Comparison of ENCODE assay signal across 8 cellular contexts in the genomic region with DNA sequence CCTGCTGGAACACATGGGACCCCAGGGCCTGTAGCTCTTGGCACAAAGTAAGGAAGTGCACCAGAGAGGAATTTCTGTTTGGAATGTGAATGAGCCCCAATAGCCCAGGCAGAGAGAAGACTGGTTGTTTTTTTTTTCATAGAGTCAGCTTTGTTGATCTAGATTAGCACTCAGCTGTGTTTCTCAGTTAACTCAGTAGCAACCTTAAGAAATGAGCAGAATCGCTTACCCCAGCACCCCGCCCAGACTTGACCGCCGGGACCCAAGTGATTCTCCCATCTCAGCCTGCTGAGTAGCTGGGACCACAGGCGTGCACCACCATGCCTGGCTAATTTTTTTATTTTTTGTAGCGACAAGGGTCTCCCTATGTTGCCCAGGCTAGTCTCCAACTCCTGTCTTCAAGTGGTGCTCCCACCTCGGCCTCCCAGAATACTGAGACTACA. TPM values are rescaled to one million over a fixed set of nuclear protein-coding genes. Genes with fewer than 3 reads are reported as not detected.
DNase-seq lines count a peak whose midpoint lies in the region; ATAC-seq and TF ChIP-seq lines count a peak whose summit lies in the region.

No MANE protein-coding gene starts in this region.

- intact Hi-C loops in activated B cell treated with CpG ODN at 0.5 μM for 24 hours (cut with micrococcal nuclease) (no loop called here), spleen (cut with DNase I; ENCODE audit: low total_unique reads) (no loop called here)

- peak overlapping the region; percentile 100 for H3K27ac Mint-ChIP-seq in activated T-cell treated with anti-CD3 and anti-CD28 coated beads, Interleukin-2, amount 50 U/mL, for 72 hours
- H3K27ac Mint-ChIP-seq in activated B cell treated with CpG ODN at 0.5 μM for 24 hours = peak overlapping the region; percentile 97

- H3K9me3 ChIP-seq in hepatocyte (ENCODE audit: low read depth) (no peaks in the 10 kb centered on the region), spleen (no peaks in the 10 kb centered on the region)

- H3K4me1 Mint-ChIP-seq in activated T-cell treated with anti-CD3 and anti-CD28 coated beads, Interleukin-2, amount 50 U/mL, for 72 hours (ENCODE audit: low read depth) = peaks cover 46% of the 10 kb centered on the region
- peaks cover 63% of the 10 kb centered on the region for H3K4me1 Mint-ChIP-seq in activated B cell treated with CpG ODN at 0.5 μM for 24 hours

- POLR2A ChIA-PET in activated B cell treated with CpG ODN at 0.5 μM for 24 hours (lab: Charles Lee) = interaction anchor here (0.6 to 1.8 kb wide), 4 partner anchors 10 to 289 kb away, joined by 3 to 6 read pairs (median 4); partner anchors contain the start of gene RRBP1

- 26% methylated on average over 7 of the region's 7 CpGs for WGBS in hepatocyte (ENCODE audit: low lambda C conversion rate, missing lambda C conversion rate)
- WGBS in spleen, 5 donors = 37 to 72% (median 70%) methylated on average over 7 of the region's 7 CpGs

- H3K36me3 ChIP-seq in hepatocyte (replicated peaks; ENCODE audit: insufficient read depth, low read depth) (no peaks in the 10 kb centered on the region), spleen (peaks cover 0 to 16% (median 11%) of the 10 kb centered on the region in 6 donors)

- no peaks in the 10 kb centered on the region for H3K9me3 Mint-ChIP-seq in activated T-cell treated with anti-CD3 and anti-CD28 coated beads, Interleukin-2, amount 50 U/mL, for 72 hours
- no peaks in the 10 kb centered on the region for H3K9me3 Mint-ChIP-seq in activated B cell treated with CpG ODN at 0.5 μM for 24 hours

- H2AFZ ChIP-seq in hepatocyte = no peak overlapping the region

- no peaks in the 10 kb centered on the region for H3K9me2 ChIP-seq in hepatocyte (replicated peaks; ENCODE audit: insufficient read depth)

- peaks cover 6% of the 10 kb centered on the region for H4K20me1 ChIP-seq in hepatocyte (ENCODE audit: insufficient read depth, poor library complexity, severe bottlenecking)

- peaks cover 27% of the 10 kb centered on the region for H3K4me1 ChIP-seq in hepatocyte (ENCODE audit: insufficient read depth)
- peaks cover 24 to 71% (median 58%) of the 10 kb centered on the region in 6 donors for H3K4me1 ChIP-seq in spleen

- H3K36me3 Mint-ChIP-seq in activated T-cell treated with anti-CD3 and anti-CD28 coated beads, Interleukin-2, amount 50 U/mL, for 72 hours (ENCODE audit: insufficient read depth in 2 of 2) = peaks cover 25 to 56% of the 10 kb centered on the region in 2 donors
- H3K36me3 Mint-ChIP-seq in activated B cell treated with CpG ODN at 0.5 μM for 24 hours (ENCODE audit: low read depth) = peaks cover 48% of the 10 kb centered on the region

- no peaks in the 10 kb centered on the region for H3K27me3 Mint-ChIP-seq in activated T-cell treated with anti-CD3 and anti-CD28 coated beads, Interleukin-2, amount 50 U/mL, for 72 hours (ENCODE audit: low read depth)
- H3K27me3 Mint-ChIP-seq in activated B cell treated with CpG ODN at 0.5 μM for 24 hours = no peaks in the 10 kb centered on the region

- H3K27ac ChIP-seq in hepatocyte = peak overlapping the region; percentile 98
- H3K27ac ChIP-seq in spleen = peak overlapping the region in 7 of 8 donors; percentile 95 to 99 (median 98)

- no peak for DNase-seq in activated T-cell treated with anti-CD3 and anti-CD28 coated beads, Interleukin-2, amount 50 U/mL, for 72 hours
- DNase-seq in activated T-cell treated with anti-CD3 and anti-CD28 coated beads for 4 hours = no peak
- DNase-seq in activated B cell treated with CpG ODN at 0.5 μM for 24 hours = no peak
- no peak for DNase-seq in hepatocyte (ENCODE audit: low spot score)
- DNase-seq in spleen = no peak
- no peak for DNase-seq in NCI-H187 (lab: John Stamatoyannopoulos, UW)

- H3K4me3 ChIP-seq in hepatocyte (peak overlapping the region; percentile 31), spleen (peak overlapping the region in 7 of 8 donors; percentile 76 to 94 (median 87))

- H3K27me3 ChIP-seq in hepatocyte = no peaks in the 10 kb centered on the region
- no peaks in the 10 kb centered on the region for H3K27me3 ChIP-seq in spleen (replicated peaks in 1 of 7)

- H3K4me3 Mint-ChIP-seq in activated T-cell treated with anti-CD3 and anti-CD28 coated beads, Interleukin-2, amount 50 U/mL, for 72 hours = peak overlapping the region; percentile 98 to 100
- H3K4me3 Mint-ChIP-seq in activated B cell treated with CpG ODN at 0.5 μM for 24 hours = peak overlapping the region; percentile 97

- H3K79me2 ChIP-seq in hepatocyte = peaks cover 77% of the 10 kb centered on the region

- ATAC-seq in activated T-cell treated with anti-CD3 and anti-CD28 coated beads, Interleukin-2, amount 50 U/mL, for 72 hours (replicated peaks in 1 of 2) = no peak
- ATAC-seq in activated B cell treated with CpG ODN at 0.5 μM for 24 hours (ENCODE audit: low read depth) (no peak), GM18519 (IDR thresholded peaks at IDR 0.05; ENCODE audit: low FRiP score, unreplicated experiment) (no peak), GM21381 (IDR thresholded peaks at IDR 0.05; ENCODE audit: unreplicated experiment) (no peak)

- H3K4me2 ChIP-seq in hepatocyte = peak overlapping the region; percentile 86

- CTCF ChIA-PET in activated B cell treated with CpG ODN at 0.5 μM for 24 hours (lab: Charles Lee) = interaction anchor here (0.6 to 1.4 kb wide), 5 partner anchors 13 to 289 kb away, joined by 4 to 8 read pairs (median 4); partner anchors contain the start of gene RRBP1

- no peak for TF ChIP-seq POLR2A in spleen (IDR thresholded peaks at IDR 0.05)

- TF ChIP-seq CTCF in activated B cell treated with CpG ODN at 0.5 μM for 24 hours (IDR thresholded peaks at IDR 0.05) (no peak), hepatocyte (IDR thresholded peaks at IDR 0.05; ENCODE audit: poor library complexity) (no peak), spleen (IDR thresholded peaks at IDR 0.05 in 8 of 11, conservative IDR thresholded peaks at IDR 0.05 in 3 of 11) (no peak)

RNA-seq across cellular contexts. Expression of gene MGME1, which starts 2.8 kb away (rescaled TPM):
- total RNA-seq in activated T-cell treated with anti-CD3 and anti-CD28 coated beads, Interleukin-2, amount 50 U/mL, for 72 hours = 10 to 100 TPM; 41.1 to 47.0 TPM
- total RNA-seq in activated B cell treated with CpG ODN at 0.5 μM for 24 hours = 19.0 TPM in 2 replicates
- total RNA-seq in hepatocyte = 12.7 and 15.7 TPM in 2 replicates
- polyA plus RNA-seq in hepatocyte = 17.9 and 18.3 TPM in 2 replicates
- 10 to 100 TPM; 20.9 to 33.4 (median 28.4) TPM for total RNA-seq in spleen
- 10 to 100 TPM; 22.5 to 33.1 (median 26.2) TPM for polyA plus RNA-seq in spleen

RNA-seq across cellular contexts. Expression of gene SNX5, which starts 3.0 kb away (rescaled TPM):
- 100 to 1,000 TPM; 207 to 208 TPM for total RNA-seq in activated T-cell treated with anti-CD3 and anti-CD28 coated beads, Interleukin-2, amount 50 U/mL, for 72 hours
- total RNA-seq in activated B cell treated with CpG ODN at 0.5 μM for 24 hours = 125 and 139 TPM in 2 replicates
- 154 and 190 TPM in 2 replicates for total RNA-seq in hepatocyte
- 74.9 and 76.0 TPM in 2 replicates for polyA plus RNA-seq in hepatocyte
- total RNA-seq in spleen = 100 to 1,000 TPM; 126 to 261 (median 192) TPM
- polyA plus RNA-seq in spleen = 100 to 1,000 TPM; 151 to 181 (median 159) TPM
